In genomic region chr5:120538149-120538548, GRCh38 we compare ENCODE assay signal across 21 cellular contexts.
DNase-seq lines count a peak whose midpoint lies in the region; ATAC-seq, FAIRE-seq and TF ChIP-seq lines count a peak whose summit lies in the region.
"Had no signal": no experiment of that assay in that cellular context is flagged by ENCODE, and none has a peak within 500 bp of the region (broad histone marks: within the 10 kb centered on the region; RNA-seq: fewer than 3 reads in every experiment).

No MANE protein-coding gene starts in this region.

- ATAC-seq in HG03097 (IDR thresholded peaks at IDR 0.05; ENCODE audit: low FRiP score, unreplicated experiment) (no peak), HG03439 (IDR thresholded peaks at IDR 0.05; ENCODE audit: unreplicated experiment) (no peak)
- ATAC-seq: left colon; Panc1; right lobe of liver; stimulated activated naive CD8-positive, alpha-beta T cell treated with anti-CD3 and anti-CD28 coated beads, Interleukin-15, Interleukin-2, amounts not matched to agents 100 U/mL and 50 U/mL, for 24 hours had no signal

- H3K4me1 ChIP-seq in neuron (ENCODE audit: insufficient read depth, low read length), result no peaks in the 10 kb centered on the region
- H3K4me1 ChIP-seq: right lobe of liver had no signal

- TF ChIP-seq CTCF in epithelial cell of esophagus (IDR thresholded peaks at IDR 0.05; ENCODE audit: insufficient read depth, low read depth, low read length, missing control alignments), result no peak

- no peaks in the 10 kb centered on the region for H3K36me3 ChIP-seq in neuron (ENCODE audit: insufficient read depth, low read length)
- H3K36me3 ChIP-seq: neutrophil, right lobe of liver had no signal

- H3K4me3 ChIP-seq in epithelial cell of esophagus (ENCODE audit: low read length), result no peak overlapping the region
- no peak overlapping the region for H3K4me3 ChIP-seq in neuron (ENCODE audit: low read length)
- H3K4me3 ChIP-seq: right lobe of liver had no signal

- DNase-seq in EH (ENCODE audit: low read depth) (peak; percentile 77), RKO (ENCODE audit: low spot score) (peak; percentile 42), epithelial cell of esophagus (ENCODE audit: low read depth) (peak; percentile 52), urothelium cell line (ENCODE audit: low spot score) (no peak), dermis blood vessel endothelial cell (no peak)
- DNase-seq: activated CD4-positive, alpha-beta T cell treated with anti-CD3 and anti-CD28 coated beads, Interleukin-2, amount 10 ng/mL, durations not matched to agents 7 days and 5 days; activated CD8-positive, alpha-beta memory T cell treated with anti-CD3 and anti-CD28 coated beads, Interleukin-2, amount 50 U/mL, for 48 hours; activated gamma-delta T cell; amniotic stem cell; left colon; NCI-H1436; NCI-H2171; right lobe of liver; stimulated activated CD4-positive, alpha-beta T cell treated with anti-CD3 and anti-CD28 coated beads, Interleukin-1b, Interleukin-23, amount 100 ng/mL, for 48 hours; stimulated activated naive CD8-positive, alpha-beta T cell treated with anti-CD3 and anti-CD28 coated beads, Interleukin-15, Interleukin-2, amounts not matched to agents 100 U/mL and 50 U/mL, for 24 hours had no signal

- no peak for FAIRE-seq in urothelium cell line (lab: Jason Lieb, UNC)
- FAIRE-seq: frontal cortex had no signal

- H2AFZ ChIP-seq in neuron (ENCODE audit: low read depth, low read length), result peak overlapping the region; percentile 3

- no peaks in the 10 kb centered on the region for H3K27me3 ChIP-seq in neuron (ENCODE audit: insufficient read depth, low read length)
- H3K27me3 ChIP-seq: neutrophil, right lobe of liver had no signal

- H3K9me3 ChIP-seq in neuron (ENCODE audit: low read length), result no peaks in the 10 kb centered on the region
- H3K9me3 ChIP-seq: neutrophil, right lobe of liver had no signal

Comparison
In these comparisons a context has a peak if more than half of its experiments do, and no peak if none do; other contexts are left out.
1. DNase-seq: peak in EH (single experiment), RKO (single experiment) and epithelial cell of esophagus (single experiment); none in urothelium cell line (single experiment) and dermis blood vessel endothelial cell (single experiment).